Comparison of ENCODE assay signal across 16 cellular contexts in genomic region chr7:47661051-47661714, GRCh38.
A peak's percentile ranks its signal among the peaks of the same experiment; 100 is the strongest.
DNase-seq lines count a peak whose midpoint lies in the region; ATAC-seq, FAIRE-seq and TF ChIP-seq lines count a peak whose summit lies in the region.
"Had no signal": no experiment of that assay in that cellular context is flagged by ENCODE, and none has a peak within 500 bp of the region (broad histone marks: within the 10 kb centered on the region; RNA-seq: fewer than 3 reads in every experiment).

No MANE protein-coding gene starts in this region.

- DNase-seq in spleen (peak; percentile 35), mucosa of descending colon (no peak), erythroblast (lab: John Stamatoyannopoulos, UW) (no peak), D721Med (ENCODE audit: insufficient read length, low spot score) (no peak)
- DNase-seq: activated CD4-positive, alpha-beta T cell treated with anti-CD3 and anti-CD28 coated beads for 1 hour; activated T-cell treated with anti-CD3 and anti-CD28 coated beads, Interleukin-2, amount 50 U/mL, for 72 hours; effector CD8-positive, alpha-beta T cell; left colon; NCI-H1436 treated with DMSO at 0.1 percent for 48 hours; testis had no signal

- H3K9me3 ChIP-seq in spleen: no peaks in the 10 kb centered on the region
- no peaks in the 10 kb centered on the region for H3K9me3 ChIP-seq in mucosa of descending colon
- H3K9me3 ChIP-seq: testis had no signal

- H3K4me1 ChIP-seq in spleen: peaks cover 0 to 20% (median 0%) of the 10 kb centered on the region in 6 donors
- H3K4me1 ChIP-seq in mucosa of descending colon (ENCODE audit: low read depth): no peaks in the 10 kb centered on the region
- H3K4me1 ChIP-seq: testis had no signal

- FAIRE-seq in D721Med (lab: Jason Lieb, UNC): no peak
- FAIRE-seq: astrocyte had no signal

- H3K4me1 Mint-ChIP-seq in IgD-negative memory B cell: peaks cover 9 to 28% (median 25%) of the 10 kb centered on the region in 3 donors

- no peaks in the 10 kb centered on the region for H3K36me3 Mint-ChIP-seq in IgD-negative memory B cell

- H3K9me3 Mint-ChIP-seq in IgD-negative memory B cell: no peaks in the 10 kb centered on the region
- H3K9me3 Mint-ChIP-seq: activated T-cell treated with anti-CD3 and anti-CD28 coated beads, Interleukin-2, amount 50 U/mL, for 72 hours; neural crest cell had no signal

- no peak overlapping the region for H3K27ac ChIP-seq in spleen
- H3K27ac ChIP-seq: skin epidermis, testis had no signal

- TF ChIP-seq POLR2A in spleen (IDR thresholded peaks at IDR 0.05) (no peak), erythroblast (IDR thresholded peaks at IDR 0.05; ENCODE audit: low read length) (no peak)

- WGBS in spleen, 5 donors: 73 to 76% (median 75%) methylated on average over 7 of the region's 7 CpGs

- H3K36me3 ChIP-seq in spleen (no peaks in the 10 kb centered on the region), mucosa of descending colon (ENCODE audit: low read depth) (no peaks in the 10 kb centered on the region)

- H3K4me3 ChIP-seq in spleen (no peak overlapping the region), mucosa of descending colon (no peak overlapping the region)
- H3K4me3 ChIP-seq: skin epidermis, testis had no signal

- no peaks in the 10 kb centered on the region for H3K27me3 Mint-ChIP-seq in IgD-negative memory B cell

- ATAC-seq in GM18858 (IDR thresholded peaks at IDR 0.05; ENCODE audit: unreplicated experiment): peak; percentile 75
- ATAC-seq in GM21619 (IDR thresholded peaks at IDR 0.05; ENCODE audit: unreplicated experiment): peak; percentile 83
- ATAC-seq in mucosa of descending colon: no peak
- ATAC-seq: activated T-cell treated with anti-CD3 and anti-CD28 coated beads, Interleukin-2, amount 50 U/mL, for 72 hours; left colon had no signal

- H3K27ac Mint-ChIP-seq in IgD-negative memory B cell: peak overlapping the region in 2 of 3 donors; percentile 81 to 90
- H3K27ac Mint-ChIP-seq: activated T-cell treated with anti-CD3 and anti-CD28 coated beads, Interleukin-2, amount 50 U/mL, for 72 hours had no signal

- H3K4me3 Mint-ChIP-seq in IgD-negative memory B cell: peak overlapping the region in 1 of 4 donors; percentile 18
- H3K4me3 Mint-ChIP-seq: activated T-cell treated with anti-CD3 and anti-CD28 coated beads, Interleukin-2, amount 50 U/mL, for 72 hours; neural crest cell had no signal

- intact Hi-C loops in spleen (cut with DNase I; ENCODE audit: low total_unique reads) (no loop called here), mucosa of descending colon (cut with DNase I, micrococcal nuclease) (no loop called here)

- TF ChIP-seq CTCF in spleen (IDR thresholded peaks at IDR 0.05 in 8 of 11, conservative IDR thresholded peaks at IDR 0.05 in 3 of 11): no peak
- no peak for TF ChIP-seq CTCF in mucosa of descending colon (IDR thresholded peaks at IDR 0.05)
- TF ChIP-seq CTCF in D721Med (IDR thresholded peaks at IDR 0.05; ENCODE audit: insufficient read depth, missing control alignments): no peak

- no peaks in the 10 kb centered on the region for H3K27me3 ChIP-seq in spleen (replicated peaks in 1 of 7)
- H3K27me3 ChIP-seq: testis had no signal
